9 cellular contexts compared by ENCODE assay signal in the genomic region with DNA sequence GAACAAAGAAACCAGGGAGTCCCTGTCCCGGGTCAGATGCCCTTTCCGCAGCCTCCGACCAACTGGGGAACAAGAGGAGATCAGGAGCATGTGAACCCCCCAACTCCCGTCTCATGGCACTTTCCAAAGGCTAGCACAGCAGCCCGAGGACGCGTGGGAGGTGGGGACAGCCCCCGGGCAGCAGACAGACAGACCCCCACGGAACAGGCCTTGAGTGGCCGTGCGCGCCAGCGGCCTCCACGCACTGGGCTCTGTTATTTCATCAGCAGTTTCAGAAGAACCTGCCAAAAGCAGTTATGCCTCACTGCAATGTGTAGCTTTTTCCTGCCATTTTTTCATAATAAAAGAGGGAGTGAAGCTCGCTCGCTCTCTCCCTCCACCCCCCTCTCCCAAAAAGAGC. TPM values are rescaled to one million over a fixed set of nuclear protein-coding genes. Genes with fewer than 3 reads are reported as not detected.
DNase-seq lines count a peak whose midpoint lies in the region; ATAC-seq and TF ChIP-seq lines count a peak whose summit lies in the region.
"Had no signal": no experiment of that assay in that cellular context is flagged by ENCODE, and none has a peak within 500 bp of the region (broad histone marks: within the 10 kb centered on the region; RNA-seq: fewer than 3 reads in every experiment).

No MANE protein-coding gene starts in this region.

- no peak overlapping the region for H3K27ac ChIP-seq in transverse colon

- no peaks in the 10 kb centered on the region for H3K36me3 ChIP-seq in transverse colon

- intact Hi-C loops in transverse colon (cut with DNase I; ENCODE audit: low total_unique reads), result no loop called here

- no peak for TF ChIP-seq POLR2A in transverse colon (IDR thresholded peaks at IDR 0.05)

- H3K27ac Mint-ChIP-seq in IgD-negative memory B cell, result no peak overlapping the region
- H3K27ac Mint-ChIP-seq in nephron progenitor cell, result no peak overlapping the region

- H3K4me3 ChIP-seq in AG10803 (ENCODE audit: low read length) (peak overlapping the region; percentile 35), epithelial cell of esophagus (ENCODE audit: low read length) (peak overlapping the region; percentile 21), transverse colon (peak overlapping the region in 1 of 4 donors; percentile 35)

- peaks cover 0 to 3% (median 0%) of the 10 kb centered on the region in 3 donors for H3K9me3 Mint-ChIP-seq in IgD-negative memory B cell
- H3K9me3 Mint-ChIP-seq in nephron progenitor cell, result peaks cover 50% of the 10 kb centered on the region

- DNase-seq in AG10803 (ENCODE audit: low read depth) (peak; percentile 24), epithelial cell of esophagus (ENCODE audit: low read depth) (no peak), nephron progenitor cell (peak; percentile 5), NCI-H1694 (lab: John Stamatoyannopoulos, UW) (no peak), transverse colon (no peak)

- ATAC-seq in HG02970 (IDR thresholded peaks at IDR 0.05; ENCODE audit: low FRiP score, unreplicated experiment) (no peak), HG02642 (IDR thresholded peaks at IDR 0.05; ENCODE audit: poor library complexity, unreplicated experiment) (no peak)

- H3K36me3 Mint-ChIP-seq in IgD-negative memory B cell (no peaks in the 10 kb centered on the region), nephron progenitor cell (ENCODE audit: low read depth) (no peaks in the 10 kb centered on the region)

- H3K27me3 Mint-ChIP-seq in IgD-negative memory B cell (peaks cover 27% of the 10 kb centered on the region), nephron progenitor cell (ENCODE audit: low read depth, poor library complexity) (peaks cover 64% of the 10 kb centered on the region)

- TF ChIP-seq EP300 in transverse colon (IDR thresholded peaks at IDR 0.05; ENCODE audit: low read depth), result no peak

- no peaks in the 10 kb centered on the region for H3K9me3 ChIP-seq in transverse colon

- no peaks in the 10 kb centered on the region for H3K27me3 ChIP-seq in transverse colon

- H3K4me1 ChIP-seq in transverse colon, result peaks cover 0 to 5% (median 0%) of the 10 kb centered on the region in 4 donors

- in situ Hi-C loops in transverse colon (cut with MboI; ENCODE audit: low pct_ligation_motif_present in 1 of 4, low pct_unique_long_range_greater_than_20kb in 1 of 4, low sequenced_read_pairs in 3 of 4), result no loop called here

- TF ChIP-seq CTCF in AG10803 (conservative IDR thresholded peaks at IDR 0.05; ENCODE audit: low read length), result no peak
- no peak for TF ChIP-seq CTCF in epithelial cell of esophagus (IDR thresholded peaks at IDR 0.05; ENCODE audit: insufficient read depth, low read depth, low read length, missing control alignments)
- TF ChIP-seq CTCF in nephron progenitor cell (IDR thresholded peaks at IDR 0.05), result no peak
- no peak for TF ChIP-seq CTCF in transverse colon (IDR thresholded peaks at IDR 0.05)

- H3K4me3 Mint-ChIP-seq in IgD-negative memory B cell (peak overlapping the region; percentile 2 to 92 (median 74)), nephron progenitor cell (peak overlapping the region; percentile 79)

- WGBS in transverse colon (ENCODE audit: low coverage in 1 of 2), 2 donors, result 59% methylated on average over 15 of the region's 16 CpGs; no CpG with 5 or more reads in 1 of the 2 donors

- peaks cover 0 to 4% (median 0%) of the 10 kb centered on the region in 3 donors for H3K4me1 Mint-ChIP-seq in IgD-negative memory B cell
- H3K4me1 Mint-ChIP-seq in nephron progenitor cell, result peaks cover 9% of the 10 kb centered on the region

RNA-seq across cellular contexts. Expression of a gene that starts 0.3 kb away (rescaled TPM):
- polyA plus RNA-seq in IgD-negative memory B cell, result not detected
- not detected for total RNA-seq in transverse colon
- total RNA-seq: NCI-H460 had no signal

Comparison
In these comparisons a context has a peak if more than half of its experiments do, and no peak if none do; other contexts are left out.
1. DNase-seq: peak in AG10803 (single experiment) and nephron progenitor cell (single experiment); none in epithelial cell of esophagus (single experiment), NCI-H1694 (single experiment) and transverse colon (single experiment).